ENCODE assay signal across 12 cellular contexts in genomic region chr11:119184399-119184798, GRCh38. TPM values are rescaled to one million over a fixed set of nuclear protein-coding genes. Genes with fewer than 3 reads are reported as not detected.
DNase-seq lines count a peak whose midpoint lies in the region; ATAC-seq lines count a peak whose summit lies in the region.
"Not testable (repeated sequence)": the region's sequence is repeated elsewhere in the genome, so short reads cannot be mapped to it uniquely, and the experiment has no call there.
"Had no signal": no experiment of that assay in that cellular context is flagged by ENCODE, and none has a peak within 500 bp of the region (broad histone marks: within the 10 kb centered on the region; RNA-seq: fewer than 3 reads in every experiment).

No MANE protein-coding gene starts in this region.

- not testable (repeated sequence) for H3K4me3 Mint-ChIP-seq in activated CD4-positive, alpha-beta T cell treated with anti-CD3 and anti-CD28 coated beads for 36 hours; activated T-helper 17 cell treated with anti-CD3 and anti-CD28 coated beads, Interleukin-2, amount 50 U/mL, for 72 hours; activated naive CD8-positive, alpha-beta T cell treated with anti-CD3 and anti-CD28 coated beads for 36 hours; memory B cell; stimulated activated naive B cell treated with anti-CD40 and anti-IgM and Interleukin-4, amounts not matched to agents 10 μg/mL and 1 μg/mL and 100 μg/mL, for 72 hours

- CTCF ChIA-PET in activated CD4-positive, alpha-beta T cell treated with anti-CD3 and anti-CD28 coated beads for 36 hours (lab: Charles Lee) = interaction anchor here (0.7 to 1.2 kb wide), 3 partner anchors 15 to 563 kb away, joined by 3 to 6 read pairs (median 3); no protein-coding TSS in a partner anchor

- not testable (repeated sequence) for H3K9me3 ChIP-seq in BLaER1

- H3K4me2 ChIP-seq in BLaER1 = peak overlapping the region; percentile 13; the same call in 1 of the 2 replicates

- intact Hi-C loops in activated CD4-positive, alpha-beta T cell treated with anti-CD3 and anti-CD28 coated beads for 36 hours (cut with DNase I, micrococcal nuclease) = not testable (repeated sequence)

- not testable (repeated sequence) for DNase-seq in activated CD4-positive, alpha-beta T cell treated with anti-CD3 and anti-CD28 coated beads for 36 hours; activated naive CD8-positive, alpha-beta T cell treated with anti-CD3 and anti-CD28 coated beads for 36 hours; memory B cell (ENCODE audit: low spot score in 2 of 2); stimulated activated naive B cell treated with anti-CD40 and anti-IgM and Interleukin-4, amounts not matched to agents 10 μg/mL and 1 μg/mL and 100 μg/mL, for 72 hours

- H3K27me3 ChIP-seq in BLaER1 = not testable (repeated sequence)

- not testable (repeated sequence) for H3K4me3 ChIP-seq in BLaER1

- not testable (repeated sequence) for H3K9ac ChIP-seq in BLaER1

- H3K27me3 Mint-ChIP-seq in activated CD4-positive, alpha-beta T cell treated with anti-CD3 and anti-CD28 coated beads for 36 hours; activated T-helper 17 cell treated with anti-CD3 and anti-CD28 coated beads, Interleukin-2, amount 50 U/mL, for 72 hours; activated naive CD8-positive, alpha-beta T cell treated with anti-CD3 and anti-CD28 coated beads for 36 hours; memory B cell: not testable (repeated sequence)
- peaks cover 11 to 13% of the 10 kb centered on the region in 2 donors for H3K27me3 Mint-ChIP-seq in stimulated activated naive B cell treated with anti-CD40 and anti-IgM and Interleukin-4, amounts not matched to agents 10 μg/mL and 1 μg/mL and 100 μg/mL, for 72 hours

- H3K9me3 Mint-ChIP-seq in activated CD4-positive, alpha-beta T cell treated with anti-CD3 and anti-CD28 coated beads for 36 hours (ENCODE audit: low read depth); activated T-helper 17 cell treated with anti-CD3 and anti-CD28 coated beads, Interleukin-2, amount 50 U/mL, for 72 hours; activated naive CD8-positive, alpha-beta T cell treated with anti-CD3 and anti-CD28 coated beads for 36 hours; memory B cell; stimulated activated naive B cell treated with anti-CD40 and anti-IgM and Interleukin-4, amounts not matched to agents 10 μg/mL and 1 μg/mL and 100 μg/mL, for 72 hours: not testable (repeated sequence)

- H3K27ac ChIP-seq in BLaER1 = not testable (repeated sequence)

- POLR2A ChIA-PET in activated CD4-positive, alpha-beta T cell treated with anti-CD3 and anti-CD28 coated beads for 36 hours (lab: Charles Lee) = interaction anchor here (1.0 kb wide), 1 partner anchor 23 kb away, joined by 3 read pairs; no protein-coding TSS in a partner anchor

- not testable (repeated sequence) for H3K27ac Mint-ChIP-seq in activated CD4-positive, alpha-beta T cell treated with anti-CD3 and anti-CD28 coated beads for 36 hours; activated T-helper 17 cell treated with anti-CD3 and anti-CD28 coated beads, Interleukin-2, amount 50 U/mL, for 72 hours; stimulated activated naive B cell treated with anti-CD40 and anti-IgM and Interleukin-4, amounts not matched to agents 10 μg/mL and 1 μg/mL and 100 μg/mL, for 72 hours
- peak overlapping the region; percentile 62 for H3K27ac Mint-ChIP-seq in activated naive CD8-positive, alpha-beta T cell treated with anti-CD3 and anti-CD28 coated beads for 36 hours
- peak overlapping the region; percentile 12 for H3K27ac Mint-ChIP-seq in memory B cell

- peaks cover 11% of the 10 kb centered on the region for H3K36me3 Mint-ChIP-seq in activated CD4-positive, alpha-beta T cell treated with anti-CD3 and anti-CD28 coated beads for 36 hours (ENCODE audit: low read depth)
- H3K36me3 Mint-ChIP-seq in activated T-helper 17 cell treated with anti-CD3 and anti-CD28 coated beads, Interleukin-2, amount 50 U/mL, for 72 hours (ENCODE audit: low read depth); activated naive CD8-positive, alpha-beta T cell treated with anti-CD3 and anti-CD28 coated beads for 36 hours: not testable (repeated sequence)
- H3K36me3 Mint-ChIP-seq in memory B cell = peaks cover 12% of the 10 kb centered on the region
- peaks cover 20 to 41% of the 10 kb centered on the region in 2 donors for H3K36me3 Mint-ChIP-seq in stimulated activated naive B cell treated with anti-CD40 and anti-IgM and Interleukin-4, amounts not matched to agents 10 μg/mL and 1 μg/mL and 100 μg/mL, for 72 hours

- peaks cover 12% of the 10 kb centered on the region; the same call in 1 of the 2 replicates for H3K4me1 ChIP-seq in BLaER1

- H3K4me1 Mint-ChIP-seq in activated CD4-positive, alpha-beta T cell treated with anti-CD3 and anti-CD28 coated beads for 36 hours; activated T-helper 17 cell treated with anti-CD3 and anti-CD28 coated beads, Interleukin-2, amount 50 U/mL, for 72 hours; activated naive CD8-positive, alpha-beta T cell treated with anti-CD3 and anti-CD28 coated beads for 36 hours; memory B cell; stimulated activated naive B cell treated with anti-CD40 and anti-IgM and Interleukin-4, amounts not matched to agents 10 μg/mL and 1 μg/mL and 100 μg/mL, for 72 hours: not testable (repeated sequence)

- peak; percentile 62 for ATAC-seq in activated CD4-positive, alpha-beta T cell treated with anti-CD3 and anti-CD28 coated beads for 36 hours
- peak; percentile 62 for ATAC-seq in activated T-helper 17 cell treated with anti-CD3 and anti-CD28 coated beads, Interleukin-2, amount 50 U/mL, for 72 hours (replicated peaks)
- ATAC-seq in memory B cell (ENCODE audit: low read depth) = peak; percentile 26
- peak; percentile 36 to 68 for ATAC-seq in stimulated activated naive B cell treated with anti-CD40 and anti-IgM and Interleukin-4, amounts not matched to agents 10 μg/mL and 1 μg/mL and 100 μg/mL, for 72 hours (replicated peaks)

- H3K36me3 ChIP-seq in BLaER1 = peaks cover 34% of the 10 kb centered on the region

- not testable (repeated sequence) for H4K20me1 ChIP-seq in BLaER1

RNA-seq across cellular contexts. Expression of gene NHERF4, which starts 0.9 kb away (rescaled TPM):
- under 1 TPM in 1 of 2 experiments, not detected in 1; 0.21 TPM for total RNA-seq in activated CD4-positive, alpha-beta T cell treated with anti-CD3 and anti-CD28 coated beads for 36 hours
- under 1 TPM in 1 of 2 donors, not detected in 1; 0.19 TPM for total RNA-seq in activated T-helper 17 cell treated with anti-CD3 and anti-CD28 coated beads, Interleukin-2, amount 50 U/mL, for 72 hours
- total RNA-seq in activated naive CD8-positive, alpha-beta T cell treated with anti-CD3 and anti-CD28 coated beads for 36 hours = not detected
- total RNA-seq: A172; CD4-positive, CD25-positive, alpha-beta regulatory T cell; Daoy; G401 had no signal

RNA-seq across cellular contexts. Expression of gene NLRX1, which starts 15.9 kb away (rescaled TPM):
- 10 to 100 TPM; 18.2 to 25.0 TPM for total RNA-seq in activated CD4-positive, alpha-beta T cell treated with anti-CD3 and anti-CD28 coated beads for 36 hours
- total RNA-seq in activated T-helper 17 cell treated with anti-CD3 and anti-CD28 coated beads, Interleukin-2, amount 50 U/mL, for 72 hours = 10 to 100 TPM in 1 of 2 donors, 1 to 10 TPM in 1; 9.7 to 10.3 TPM
- total RNA-seq in activated naive CD8-positive, alpha-beta T cell treated with anti-CD3 and anti-CD28 coated beads for 36 hours = 10 to 100 TPM; 19.3 to 20.7 TPM
- total RNA-seq: G401 had no signal

RNA-seq across cellular contexts. Expression of gene CBL, which starts 21.7 kb away (rescaled TPM):
- total RNA-seq in activated CD4-positive, alpha-beta T cell treated with anti-CD3 and anti-CD28 coated beads for 36 hours = 10 to 100 TPM; 29.3 to 33.2 TPM
- 10 to 100 TPM; 35.9 to 41.7 TPM for total RNA-seq in activated T-helper 17 cell treated with anti-CD3 and anti-CD28 coated beads, Interleukin-2, amount 50 U/mL, for 72 hours
- 10 to 100 TPM; 21.4 TPM for total RNA-seq in activated naive CD8-positive, alpha-beta T cell treated with anti-CD3 and anti-CD28 coated beads for 36 hours

RNA-seq across cellular contexts. Expression of gene ABCG4, which starts 35.5 kb away (rescaled TPM):
- not detected for total RNA-seq in activated CD4-positive, alpha-beta T cell treated with anti-CD3 and anti-CD28 coated beads for 36 hours
- total RNA-seq in activated T-helper 17 cell treated with anti-CD3 and anti-CD28 coated beads, Interleukin-2, amount 50 U/mL, for 72 hours = not detected
- under 1 TPM; 0.12 to 0.22 TPM for total RNA-seq in activated naive CD8-positive, alpha-beta T cell treated with anti-CD3 and anti-CD28 coated beads for 36 hours
- total RNA-seq: B cell; CD4-positive, CD25-positive, alpha-beta regulatory T cell; Daoy; GM12878 had no signal
